ENCODE assay signal across 21 cellular contexts in genomic region chr17:2271985-2272702, GRCh38. TPM values are rescaled to one million over a fixed set of nuclear protein-coding genes. Genes with fewer than 3 reads are reported as not detected.
DNase-seq lines count a peak whose midpoint lies in the region; ATAC-seq and TF ChIP-seq lines count a peak whose summit lies in the region.
"Had no signal": no experiment of that assay in that cellular context is flagged by ENCODE, and none has a peak within 500 bp of the region (broad histone marks: within the 10 kb centered on the region; RNA-seq: fewer than 3 reads in every experiment).

No MANE protein-coding gene starts in this region.

- intact Hi-C loops in CD4-positive, alpha-beta T cell (cut with DNase I, micrococcal nuclease), result no loop called here

- H3K4me3 Mint-ChIP-seq in CD4-positive, alpha-beta T cell, result peak overlapping the region; percentile 14
- H3K4me3 Mint-ChIP-seq in activated CD4-positive, alpha-beta memory T cell treated with anti-CD3 and anti-CD28 coated beads, Interleukin-2, amount 10 ng/mL, durations not matched to agents 7 days and 5 days, result no peak overlapping the region
- peak overlapping the region; percentile 15 to 75 (median 51) for H3K4me3 Mint-ChIP-seq in immature natural killer cell
- H3K4me3 Mint-ChIP-seq: B cell, HFFc6, type B pancreatic cell had no signal

- H3K4me1 Mint-ChIP-seq in CD4-positive, alpha-beta T cell (ENCODE audit: low read depth), result peaks cover 67% of the 10 kb centered on the region
- H3K4me1 Mint-ChIP-seq in activated CD4-positive, alpha-beta memory T cell treated with anti-CD3 and anti-CD28 coated beads, Interleukin-2, amount 10 ng/mL, durations not matched to agents 7 days and 5 days, result peaks cover 64% of the 10 kb centered on the region
- peaks cover 59 to 71% of the 10 kb centered on the region in 2 donors for H3K4me1 Mint-ChIP-seq in immature natural killer cell
- H3K4me1 Mint-ChIP-seq: B cell had no signal

- H3K36me3 Mint-ChIP-seq in CD4-positive, alpha-beta T cell (ENCODE audit: low read depth), result peaks cover 50% of the 10 kb centered on the region
- H3K36me3 Mint-ChIP-seq in activated CD4-positive, alpha-beta memory T cell treated with anti-CD3 and anti-CD28 coated beads, Interleukin-2, amount 10 ng/mL, durations not matched to agents 7 days and 5 days (ENCODE audit: low read depth), result peaks cover 51% of the 10 kb centered on the region
- peaks cover 0 to 10% (median 7%) of the 10 kb centered on the region in 3 donors for H3K36me3 Mint-ChIP-seq in immature natural killer cell

- no peaks in the 10 kb centered on the region for H3K27me3 ChIP-seq in CD4-positive, alpha-beta T cell (ENCODE audit: control insufficient read depth, insufficient read depth, low read length)
- H3K27me3 ChIP-seq: breast epithelium had no signal

- no peak for DNase-seq in activated CD4-positive, CD25-positive, alpha-beta regulatory T cell (lab: John Stamatoyannopoulos, UW)
- DNase-seq in CD4-positive, alpha-beta T cell, result no peak
- no peak for DNase-seq in activated CD4-positive, alpha-beta memory T cell treated with anti-CD3 and anti-CD28 coated beads, Interleukin-2, amount 10 ng/mL, durations not matched to agents 7 days and 5 days
- DNase-seq in immature natural killer cell (peak in 2 of 3 donors; percentile 35 to 36), AG20443 (ENCODE audit: low spot score) (no peak), NCI-H2029 (lab: John Stamatoyannopoulos, UW) (no peak)
- DNase-seq: 8988T; Calu3; EL; HFFc6; Karpas-422; left colon; NCI-H187; NCI-H226; SHP77; stimulated activated CD4-positive, alpha-beta T cell treated with anti-CD3 and anti-CD28 coated beads, Interleukin-2, amount 100 ng/mL, for 24 hours had no signal

- H3K9me3 ChIP-seq in CD4-positive, alpha-beta T cell (ENCODE audit: control insufficient read depth, low read length), result no peaks in the 10 kb centered on the region
- H3K9me3 ChIP-seq: breast epithelium had no signal

- no peak overlapping the region for H3K27ac ChIP-seq in CD4-positive, alpha-beta T cell (ENCODE audit: low read depth, low read length)
- H3K27ac ChIP-seq: breast epithelium had no signal

- H3K27ac Mint-ChIP-seq in CD4-positive, alpha-beta T cell, result peak overlapping the region; percentile 75
- H3K27ac Mint-ChIP-seq in activated CD4-positive, alpha-beta memory T cell treated with anti-CD3 and anti-CD28 coated beads, Interleukin-2, amount 10 ng/mL, durations not matched to agents 7 days and 5 days, result peak overlapping the region; percentile 69
- peak overlapping the region; percentile 36 to 69 (median 66) for H3K27ac Mint-ChIP-seq in immature natural killer cell
- H3K27ac Mint-ChIP-seq: B cell, HFFc6, type B pancreatic cell had no signal

- TF ChIP-seq CTCF in CD4-positive, alpha-beta T cell (IDR thresholded peaks at IDR 0.05), result no peak

- H3K9me3 Mint-ChIP-seq in CD4-positive, alpha-beta T cell, result no peaks in the 10 kb centered on the region
- no peaks in the 10 kb centered on the region for H3K9me3 Mint-ChIP-seq in activated CD4-positive, alpha-beta memory T cell treated with anti-CD3 and anti-CD28 coated beads, Interleukin-2, amount 10 ng/mL, durations not matched to agents 7 days and 5 days
- H3K9me3 Mint-ChIP-seq in immature natural killer cell, result no peaks in the 10 kb centered on the region
- H3K9me3 Mint-ChIP-seq: HFFc6, type B pancreatic cell had no signal

- no peaks in the 10 kb centered on the region for H3K27me3 Mint-ChIP-seq in CD4-positive, alpha-beta T cell
- H3K27me3 Mint-ChIP-seq in activated CD4-positive, alpha-beta memory T cell treated with anti-CD3 and anti-CD28 coated beads, Interleukin-2, amount 10 ng/mL, durations not matched to agents 7 days and 5 days, result no peaks in the 10 kb centered on the region
- peaks cover 0 to 2% (median 0%) of the 10 kb centered on the region in 3 donors for H3K27me3 Mint-ChIP-seq in immature natural killer cell (ENCODE audit: low read depth in 3 of 3)
- H3K27me3 Mint-ChIP-seq: B cell, type B pancreatic cell had no signal

- CTCF ChIA-PET in CD4-positive, alpha-beta T cell (lab: Charles Lee), result no interaction called here
- CTCF ChIA-PET in activated CD4-positive, alpha-beta memory T cell treated with anti-CD3 and anti-CD28 coated beads, Interleukin-2, amount 10 ng/mL, durations not matched to agents 7 days and 5 days (lab: Charles Lee), result interaction anchor here (1.1 to 2.4 kb wide), 2 partner anchors 19 to 27 kb away, joined by 3 to 12 read pairs; no protein-coding TSS in a partner anchor

- POLR2A ChIA-PET in CD4-positive, alpha-beta T cell (lab: Charles Lee), result interaction anchor here (0.6 kb wide), 1 partner anchor 8 kb away, joined by 3 read pairs; no protein-coding TSS in a partner anchor
- POLR2A ChIA-PET in activated CD4-positive, alpha-beta memory T cell treated with anti-CD3 and anti-CD28 coated beads, Interleukin-2, amount 10 ng/mL, durations not matched to agents 7 days and 5 days (lab: Charles Lee), result interaction anchor here (1.3 to 4.9 kb wide), 2 partner anchors 8 to 13 kb away, joined by 6 to 19 read pairs; no protein-coding TSS in a partner anchor

- peak; percentile 82 to 89 for ATAC-seq in activated CD4-positive, CD25-positive, alpha-beta regulatory T cell treated with anti-CD3 and anti-CD28 coated beads, Interleukin-2, amount 50 U/mL, for 24 hours
- no peak for ATAC-seq in CD4-positive, alpha-beta T cell (ENCODE audit: poor library complexity)
- no peak for ATAC-seq in GM21360 (IDR thresholded peaks at IDR 0.05; ENCODE audit: unreplicated experiment)
- ATAC-seq: left colon had no signal

RNA-seq across cellular contexts. Expression of gene SMG6, which starts 31.4 kb away (rescaled TPM):
- total RNA-seq in CD4-positive, alpha-beta T cell, result 10 to 100 TPM; 39.3 to 39.7 TPM
- 10 to 100 TPM; 37.8 to 38.7 TPM for total RNA-seq in activated CD4-positive, alpha-beta memory T cell treated with anti-CD3 and anti-CD28 coated beads, Interleukin-2, amount 10 ng/mL, durations not matched to agents 7 days and 5 days
- polyA plus RNA-seq in immature natural killer cell, result 1 to 10 TPM; 1.6 to 9.8 (median 4.7) TPM

RNA-seq across cellular contexts. Expression of gene SRR, which starts 31.6 kb away (rescaled TPM):
- total RNA-seq in CD4-positive, alpha-beta T cell, result 1 to 10 TPM; 2.5 to 2.8 TPM
- 10 to 100 TPM; 19.3 to 19.5 TPM for total RNA-seq in activated CD4-positive, alpha-beta memory T cell treated with anti-CD3 and anti-CD28 coated beads, Interleukin-2, amount 10 ng/mL, durations not matched to agents 7 days and 5 days
- polyA plus RNA-seq in immature natural killer cell, result 10 to 100 TPM in 1 of 3 donors, 1 to 10 TPM in 2; 6.6 to 13.9 (median 8.6) TPM

Comparison
In these comparisons a context has a peak if more than half of its experiments do, and no peak if none do; other contexts are left out.
1. ATAC-seq: peak in activated CD4-positive, CD25-positive, alpha-beta regulatory T cell treated with anti-CD3 and anti-CD28 coated beads, Interleukin-2, amount 50 U/mL, for 24 hours (2 of 2); none in CD4-positive, alpha-beta T cell (single experiment) and GM21360 (single experiment).
2. DNase-seq: peak in immature natural killer cell (2 of 3); none in activated CD4-positive, CD25-positive, alpha-beta regulatory T cell (0 of 4), CD4-positive, alpha-beta T cell (0 of 10), activated CD4-positive, alpha-beta memory T cell treated with anti-CD3 and anti-CD28 coated beads, Interleukin-2, amount 10 ng/mL, durations not matched to agents 7 days and 5 days (single experiment), AG20443 (single experiment) and NCI-H2029 (single experiment).
3. RNA of gene SRR, which starts 31.6 kb away (total RNA-seq): 19.3 to 19.5 TPM in activated CD4-positive, alpha-beta memory T cell treated with anti-CD3 and anti-CD28 coated beads, Interleukin-2, amount 10 ng/mL, durations not matched to agents 7 days and 5 days; 2.5 to 2.8 TPM in CD4-positive, alpha-beta T cell; every median in the first group is over 4 times any median in the second.
4. Peak in every context shown above with its lines, with median percentiles within 50 percentile points of each other: H3K27ac Mint-ChIP-seq.